ENCODE assay signal across 1 cellular context in genomic region chr15:88800026-88800425, GRCh38.
TF ChIP-seq lines count a peak whose summit lies in the region.

No MANE protein-coding gene starts in this region.

TF ChIP-seq in endothelial cell of umbilical vein, 7 proteins besides CTCF, POLR2A, EP300 and RAD21 (continued from another document):
- TF ChIP-seq EZH2 (IDR thresholded peaks at IDR 0.05; ENCODE audit: borderline replicate concordance, low read depth, low read length, severe bottlenecking): no peak
- peak; percentile 53 for TF ChIP-seq FOS (IDR thresholded peaks at IDR 0.05; ENCODE audit: borderline replicate concordance, insufficient read depth, low read length)
- TF ChIP-seq JUN (IDR thresholded peaks at IDR 0.05; ENCODE audit: borderline replicate concordance, insufficient read depth, insufficient read length, low read depth): no peak
- TF ChIP-seq MAX (IDR thresholded peaks at IDR 0.05; ENCODE audit: insufficient read depth, insufficient read length): no peak
- no peak for TF ChIP-seq POLR2AphosphoS5 (IDR thresholded peaks at IDR 0.05; ENCODE audit: insufficient read depth, low read depth, low read length)
TF ChIP-seq in endothelial cell of umbilical vein: peak in this region for 1.
